Comparison of ENCODE assay signal across 20 cellular contexts in genomic region chr20:63117661-63118302, GRCh38.
DNase-seq lines count a peak whose midpoint lies in the region; ATAC-seq and TF ChIP-seq lines count a peak whose summit lies in the region.
"Had no signal": no experiment of that assay in that cellular context is flagged by ENCODE, and none has a peak within 500 bp of the region (broad histone marks: within the 10 kb centered on the region; RNA-seq: fewer than 3 reads in every experiment).

No MANE protein-coding gene starts in this region.

- no peak overlapping the region for H3K4me2 ChIP-seq in neural progenitor cell

- H3K27me3 ChIP-seq in right atrium auricular region (no peaks in the 10 kb centered on the region), neural progenitor cell (peaks cover 54% of the 10 kb centered on the region), vagina (no peaks in the 10 kb centered on the region)

- peaks cover 19% of the 10 kb centered on the region for H3K27me3 Mint-ChIP-seq in glutamatergic neuron (ENCODE audit: unreplicated experiment)
- peaks cover 43% of the 10 kb centered on the region for H3K27me3 Mint-ChIP-seq in neural progenitor cell (ENCODE audit: insufficient read depth, low read depth)

- intact Hi-C loops in left ventricle myocardium superior (cut with micrococcal nuclease) (no loop called here), vagina (cut with DNase I) (no loop called here)

- ATAC-seq in left ventricle myocardium superior: no peak
- ATAC-seq: PC-3 had no signal

- H3K36me3 ChIP-seq in right atrium auricular region: no peaks in the 10 kb centered on the region
- H3K36me3 ChIP-seq in neural progenitor cell: no peaks in the 10 kb centered on the region
- no peaks in the 10 kb centered on the region for H3K36me3 ChIP-seq in vagina
- H3K36me3 ChIP-seq: HAP-1, MG63, SJCRH30 had no signal

- DNase-seq in left ventricle myocardium superior (peak; percentile 10), right atrium auricular region (ENCODE audit: low spot score) (no peak), glutamatergic neuron (peak; percentile 8), neural progenitor cell (ENCODE audit: low spot score) (no peak), islet precursor cell (no peak), vagina (ENCODE audit: extremely low spot score in 2 of 2) (no peak), Ammon's horn (ENCODE audit: low spot score) (no peak)
- DNase-seq: Karpas-422, MG63, NCI-H1048, NCI-H1436, NCI-H1930, NCI-H226, NCI-H524 treated with DMSO at 0.1 percent for 48 hours, PC-3, RPMI8226, SJCRH30 had no signal

- TF ChIP-seq CTCF in right atrium auricular region (IDR thresholded peaks at IDR 0.05) (no peak), glutamatergic neuron (IDR thresholded peaks at IDR 0.05; ENCODE audit: partially characterized antibody, unreplicated experiment) (no peak), neural progenitor cell (IDR thresholded peaks at IDR 0.05) (no peak), vagina (IDR thresholded peaks at IDR 0.05) (no peak)

- H3K27ac ChIP-seq in right atrium auricular region: no peak overlapping the region
- H3K27ac ChIP-seq in neural progenitor cell: no peak overlapping the region
- H3K27ac ChIP-seq in vagina: no peak overlapping the region
- H3K27ac ChIP-seq: C4-2B, SJCRH30 had no signal

- H3K36me3 Mint-ChIP-seq in glutamatergic neuron (ENCODE audit: unreplicated experiment) (no peaks in the 10 kb centered on the region), neural progenitor cell (no peaks in the 10 kb centered on the region)

- no peaks in the 10 kb centered on the region for H3K79me2 ChIP-seq in neural progenitor cell (ENCODE audit: low read depth)

- no peak overlapping the region for H3K4me3 Mint-ChIP-seq in glutamatergic neuron (ENCODE audit: unreplicated experiment)
- peak overlapping the region; percentile 41 for H3K4me3 Mint-ChIP-seq in neural progenitor cell

- no peak overlapping the region for H2AFZ ChIP-seq in neural progenitor cell (replicated peaks)

- H3F3A ChIP-seq in neural progenitor cell (ENCODE audit: low read depth): no peaks in the 10 kb centered on the region

- H3K4me1 Mint-ChIP-seq in glutamatergic neuron (ENCODE audit: low read depth, unreplicated experiment) (peaks cover 25% of the 10 kb centered on the region), neural progenitor cell (no peaks in the 10 kb centered on the region)

- peaks cover 0 to 2% of the 10 kb centered on the region in 2 donors for H3K9me3 ChIP-seq in right atrium auricular region
- H3K9me3 ChIP-seq in neural progenitor cell (ENCODE audit: low read depth): no peaks in the 10 kb centered on the region
- H3K9me3 ChIP-seq in vagina: no peaks in the 10 kb centered on the region
- H3K9me3 ChIP-seq: HAP-1, MG63, SJCRH30 had no signal

- H4K20me1 ChIP-seq in neural progenitor cell (ENCODE audit: low read depth): peaks cover 20% of the 10 kb centered on the region

- TF ChIP-seq POLR2A in vagina (IDR thresholded peaks at IDR 0.05): no peak

- no peak overlapping the region for H3K4me3 ChIP-seq in right atrium auricular region
- H3K4me3 ChIP-seq in neural progenitor cell: no peak overlapping the region
- H3K4me3 ChIP-seq in vagina: no peak overlapping the region
- H3K4me3 ChIP-seq: HAP-1, MG63, SJCRH30 had no signal

- H3K27ac Mint-ChIP-seq in glutamatergic neuron (ENCODE audit: unreplicated experiment): no peak overlapping the region
- H3K27ac Mint-ChIP-seq in neural progenitor cell: no peak overlapping the region
- H3K27ac Mint-ChIP-seq: IgD-negative memory B cell had no signal

- H3K4me1 ChIP-seq in right atrium auricular region (no peaks in the 10 kb centered on the region), neural progenitor cell (no peaks in the 10 kb centered on the region), vagina (no peaks in the 10 kb centered on the region)
- H3K4me1 ChIP-seq: HAP-1, SJCRH30 had no signal

- H3K9me3 Mint-ChIP-seq in glutamatergic neuron (ENCODE audit: unreplicated experiment) (peaks cover 8% of the 10 kb centered on the region), neural progenitor cell (no peaks in the 10 kb centered on the region)

- no peak overlapping the region for H3K9ac ChIP-seq in neural progenitor cell

Comparison
In these comparisons a context has a peak if more than half of its experiments do, and no peak if none do; other contexts are left out.
1. DNase-seq: peak in left ventricle myocardium superior (single experiment) and glutamatergic neuron (single experiment); none in right atrium auricular region (single experiment), neural progenitor cell (single experiment), islet precursor cell (single experiment), vagina (0 of 2) and Ammon's horn (single experiment).